7 cellular contexts compared by ENCODE assay signal in the genomic region with DNA sequence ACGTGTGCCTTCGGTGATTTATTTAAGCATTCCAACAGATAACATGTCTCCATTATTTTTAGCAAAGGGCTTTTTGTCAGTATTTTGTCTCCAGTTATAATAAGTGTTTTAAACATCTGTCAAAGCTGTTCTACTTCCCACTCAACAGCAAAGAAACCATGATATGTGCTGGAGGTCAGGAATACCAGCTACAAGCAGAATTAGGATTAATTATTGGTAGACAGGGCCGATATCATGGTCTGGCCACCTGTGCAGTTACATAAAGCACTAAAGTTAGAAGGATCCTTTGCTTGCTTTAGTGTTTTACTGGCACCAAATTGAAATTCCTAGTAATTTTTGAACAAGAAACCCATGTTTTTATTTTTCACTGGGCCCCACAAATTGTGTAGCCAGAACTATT.
"Had no signal": no experiment of that assay in that cellular context is flagged by ENCODE, and none has a peak within 500 bp of the region (broad histone marks: within the 10 kb centered on the region; RNA-seq: fewer than 3 reads in every experiment).

No MANE protein-coding gene starts in this region.

- H3K4me3 ChIP-seq: GM23338 had no signal

- DNase-seq: H9, HCEC 1CT, KBM-7 had no signal

- FAIRE-seq: H1, H54, HepG2 had no signal

- ATAC-seq: GM23338, HepG2 had no signal
